In genomic region chr16:23304620-23305019, GRCh38 we compare ENCODE assay signal across 2 cellular contexts.
TF ChIP-seq lines count a peak whose summit lies in the region.

No MANE protein-coding gene starts in this region.

TF ChIP-seq in HepG2, 621 proteins besides CTCF, POLR2A, EP300 and RAD21:
- peak; percentile 70; the same call in 1 of the 2 replicates for TF ChIP-seq ZNF629 (CRISPR knock-in tag; conservative IDR thresholded peaks at IDR 0.05)
- TF ChIP-seq ZNF720 (CRISPR knock-in tag; IDR thresholded peaks at IDR 0.05): no peak

TF ChIP-seq in K562, 482 proteins besides CTCF, POLR2A, EP300 and RAD21:
- TF ChIP-seq KDM1A (IDR thresholded peaks at IDR 0.05) (no peak), RBM25 (IDR thresholded peaks at IDR 0.05; ENCODE audit: low read depth, low read length, severe bottlenecking) (peak; percentile 60), ZNF780A (CRISPR knock-in tag; IDR thresholded peaks at IDR 0.05) (no peak)
TF ChIP-seq in K562: peak in this region for 1.
